8 cellular contexts compared by ENCODE assay signal in genomic region chr13:43132228-43132627, GRCh38.
DNase-seq lines count a peak whose midpoint lies in the region; ATAC-seq and TF ChIP-seq lines count a peak whose summit lies in the region.

No MANE protein-coding gene starts in this region.

- H3K36me3 ChIP-seq in WERI-Rb-1 = no peaks in the 10 kb centered on the region
- H3K36me3 ChIP-seq in sigmoid colon = no peaks in the 10 kb centered on the region

- intact Hi-C loops in sigmoid colon (cut with DNase I) = no loop called here

- TF ChIP-seq CTCF in WERI-Rb-1 (IDR thresholded peaks at IDR 0.05; ENCODE audit: low read depth, low read length) (peak; percentile 26; the same call in 1 of the 2 replicates), sigmoid colon (IDR thresholded peaks at IDR 0.05) (no peak)

- peak; percentile 47 for DNase-seq in COR-L47 (lab: John Stamatoyannopoulos, UW)
- DNase-seq in HT-29 (ENCODE audit: low spot score) = peak; percentile 71
- DNase-seq in WERI-Rb-1 = peak; percentile 32
- DNase-seq in kidney glomerular epithelial cell (lab: John Stamatoyannopoulos, UW) = peak; percentile 20
- DNase-seq in superior temporal gyrus (ENCODE audit: extremely low spot score) = no peak
- no peak for DNase-seq in OCI-M2 (lab: John Stamatoyannopoulos, UW; ENCODE audit: unreplicated experiment)
- no peak for DNase-seq in sigmoid colon

- TF ChIP-seq EP300 in sigmoid colon (IDR thresholded peaks at IDR 0.05) = no peak

- 34 to 68% methylated on average over 4 of the region's 4 CpGs for WGBS in sigmoid colon, 2 donors

- no peak overlapping the region for H3K4me3 ChIP-seq in WERI-Rb-1 (ENCODE audit: low read depth, low read length)
- H3K4me3 ChIP-seq in sigmoid colon = no peak overlapping the region

- H3K27me3 ChIP-seq in WERI-Rb-1 (ENCODE audit: insufficient read depth, low read depth, severe bottlenecking) = no peaks in the 10 kb centered on the region
- no peaks in the 10 kb centered on the region for H3K27me3 ChIP-seq in sigmoid colon

- no peak for TF ChIP-seq POLR2A in sigmoid colon (IDR thresholded peaks at IDR 0.05)

- no peak for ATAC-seq in GM21381 (IDR thresholded peaks at IDR 0.05; ENCODE audit: unreplicated experiment)

- no peak overlapping the region for H3K27ac ChIP-seq in WERI-Rb-1
- no peak overlapping the region for H3K27ac ChIP-seq in sigmoid colon

- H3K4me1 ChIP-seq in sigmoid colon = peaks cover 0 to 42% (median 36%) of the 10 kb centered on the region in 4 donors

- H3K9me3 ChIP-seq in WERI-Rb-1 (ENCODE audit: severe bottlenecking) = no peaks in the 10 kb centered on the region
- no peaks in the 10 kb centered on the region for H3K9me3 ChIP-seq in sigmoid colon

Comparison
In these comparisons a context has a peak if more than half of its experiments do, and no peak if none do; other contexts are left out.
1. DNase-seq: peak in COR-L47 (single experiment), HT-29 (single experiment), WERI-Rb-1 (single experiment) and kidney glomerular epithelial cell (single experiment); none in superior temporal gyrus (single experiment), OCI-M2 (single experiment) and sigmoid colon (single experiment).